27 cellular contexts compared by ENCODE assay signal in the genomic region with DNA sequence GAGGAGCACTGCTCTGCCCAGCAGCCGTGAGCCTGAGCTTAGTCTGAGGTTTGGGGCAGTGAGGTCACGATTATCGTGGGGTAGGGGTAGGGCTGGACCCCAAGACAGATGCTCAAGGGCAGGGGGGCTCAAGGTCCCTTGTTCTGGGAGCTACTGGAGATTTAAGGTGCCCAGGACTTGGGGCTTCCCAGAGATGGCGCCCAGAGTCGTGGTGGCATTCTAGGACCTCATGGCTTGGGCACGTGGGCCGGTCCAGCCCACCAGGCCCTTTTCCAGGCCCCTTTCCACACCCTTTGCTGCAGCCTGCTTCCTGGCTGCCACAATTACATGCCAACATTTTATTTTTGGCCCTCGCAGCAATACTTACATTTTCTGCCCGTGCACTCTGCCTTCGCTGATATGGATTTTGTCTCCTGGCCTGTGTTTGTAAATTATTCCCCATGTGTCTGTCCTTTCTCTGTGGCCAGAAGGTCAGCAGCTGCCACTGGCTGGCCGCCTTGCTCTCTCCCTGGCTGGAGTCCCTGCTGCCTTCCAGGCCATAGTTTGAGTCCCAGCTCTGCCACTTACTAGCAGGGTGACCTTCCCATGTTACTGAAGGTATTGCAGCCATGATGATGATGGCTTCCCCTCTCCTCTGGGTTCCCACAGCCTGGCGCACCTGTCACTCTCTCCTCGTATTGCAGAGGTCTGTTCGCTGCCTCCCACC. TPM values are rescaled to one million over a fixed set of nuclear protein-coding genes. Genes with fewer than 3 reads are reported as not detected.
A peak's percentile ranks its signal among the peaks of the same experiment; 100 is the strongest.
DNase-seq lines count a peak whose midpoint lies in the region; ATAC-seq and TF ChIP-seq lines count a peak whose summit lies in the region.
"Had no signal": no experiment of that assay in that cellular context is flagged by ENCODE, and none has a peak within 500 bp of the region (broad histone marks: within the 10 kb centered on the region; RNA-seq: fewer than 3 reads in every experiment).

No MANE protein-coding gene starts in this region.

- H3K4me3 Mint-ChIP-seq in neural progenitor cell (no peak overlapping the region), type B pancreatic cell (no peak overlapping the region), chondrocyte (ENCODE audit: unreplicated experiment) (no peak overlapping the region)
- H3K4me3 Mint-ChIP-seq: activated naive CD4-positive, alpha-beta T cell treated with anti-CD3 and anti-CD28 coated beads, Interleukin-2, amount 10 ng/mL, durations not matched to agents 7 days and 5 days; CD8-positive, alpha-beta memory T cell; nephron; T-cell had no signal

- DNase-seq in heart left ventricle (peak in 4 of 5 donors; percentile 69 to 85 (median 78)), neural progenitor cell (ENCODE audit: low spot score) (no peak), type B pancreatic cell (ENCODE audit: extremely low spot score, unreplicated experiment) (no peak), chondrocyte (ENCODE audit: low spot score) (no peak), brain microvascular endothelial cell (no peak)
- DNase-seq: activated CD4-positive, alpha-beta T cell treated with anti-CD3 and anti-CD28 coated beads for 1 hour; activated naive CD4-positive, alpha-beta T cell treated with anti-CD3 and anti-CD28 coated beads, Interleukin-2, amount 10 ng/mL, durations not matched to agents 7 days and 5 days; CD8-positive, alpha-beta memory T cell; DMS153; effector CD8-positive, alpha-beta T cell; mesenchymal stem cell; NCI-H187 treated with DMSO at 0.1 percent for 48 hours; NCI-H2227 treated with DMSO at 0.1 percent for 48 hours; NCI-H82; SHP77 treated with DMSO at 0.1 percent for 48 hours; stimulated activated CD4-positive, alpha-beta T cell treated with anti-CD3 and anti-CD28 coated beads, Interleukin-4, amount 100 ng/mL, for 24 hours; stomach; T-cell had no signal

- H3K27ac Mint-ChIP-seq in neural progenitor cell: peak overlapping the region; percentile 88
- H3K27ac Mint-ChIP-seq in type B pancreatic cell: peak overlapping the region; percentile 56
- H3K27ac Mint-ChIP-seq in chondrocyte (ENCODE audit: unreplicated experiment): no peak overlapping the region
- H3K27ac Mint-ChIP-seq: activated naive CD4-positive, alpha-beta T cell treated with anti-CD3 and anti-CD28 coated beads, Interleukin-2, amount 10 ng/mL, durations not matched to agents 7 days and 5 days; CD8-positive, alpha-beta memory T cell; nephron; T-cell had no signal

- H3K4me2 ChIP-seq in neural progenitor cell: no peak overlapping the region

- peak in 1 of 2 donors; percentile 31 for TF ChIP-seq POLR2A in heart left ventricle (IDR thresholded peaks at IDR 0.05)

- H3K36me3 ChIP-seq in heart left ventricle (peaks cover 0 to 52% (median 0%) of the 10 kb centered on the region in 9 donors), neural progenitor cell (no peaks in the 10 kb centered on the region), brain microvascular endothelial cell (replicated peaks) (no peaks in the 10 kb centered on the region)
- H3K36me3 ChIP-seq: stomach, vagina had no signal

- H3K9me3 ChIP-seq in heart left ventricle (no peaks in the 10 kb centered on the region), neural progenitor cell (ENCODE audit: low read depth) (no peaks in the 10 kb centered on the region)
- H3K9me3 ChIP-seq: stomach, vagina had no signal

- H3K4me1 Mint-ChIP-seq in neural progenitor cell (peaks cover 21% of the 10 kb centered on the region), type B pancreatic cell (ENCODE audit: unreplicated experiment) (peaks cover 8% of the 10 kb centered on the region), chondrocyte (ENCODE audit: low read depth) (peaks cover 5% of the 10 kb centered on the region)
- H3K4me1 Mint-ChIP-seq: activated naive CD4-positive, alpha-beta T cell treated with anti-CD3 and anti-CD28 coated beads, Interleukin-2, amount 10 ng/mL, durations not matched to agents 7 days and 5 days; CD8-positive, alpha-beta memory T cell; T-cell had no signal

- H4K20me1 ChIP-seq in neural progenitor cell (ENCODE audit: low read depth): no peaks in the 10 kb centered on the region

- peaks cover 0 to 78% (median 32%) of the 10 kb centered on the region in 12 donors for H3K4me1 ChIP-seq in heart left ventricle
- H3K4me1 ChIP-seq in neural progenitor cell: peaks cover 5% of the 10 kb centered on the region
- H3K4me1 ChIP-seq: vagina had no signal

- H3K27me3 Mint-ChIP-seq in neural progenitor cell (ENCODE audit: insufficient read depth, low read depth): peaks cover 9% of the 10 kb centered on the region
- peaks cover 8% of the 10 kb centered on the region for H3K27me3 Mint-ChIP-seq in type B pancreatic cell
- H3K27me3 Mint-ChIP-seq in chondrocyte (ENCODE audit: low read depth): peaks cover 12% of the 10 kb centered on the region

- no peak overlapping the region for H3K9ac ChIP-seq in neural progenitor cell

- no peaks in the 10 kb centered on the region for H3K36me3 Mint-ChIP-seq in neural progenitor cell
- H3K36me3 Mint-ChIP-seq in type B pancreatic cell: no peaks in the 10 kb centered on the region
- peaks cover 1% of the 10 kb centered on the region for H3K36me3 Mint-ChIP-seq in chondrocyte (ENCODE audit: low read depth)
- H3K36me3 Mint-ChIP-seq: activated naive CD4-positive, alpha-beta T cell treated with anti-CD3 and anti-CD28 coated beads, Interleukin-2, amount 10 ng/mL, durations not matched to agents 7 days and 5 days; CD8-positive, alpha-beta memory T cell; T-cell had no signal

- H2AFZ ChIP-seq in neural progenitor cell (replicated peaks): no peak overlapping the region

- peaks cover 9% of the 10 kb centered on the region for H3F3A ChIP-seq in neural progenitor cell (ENCODE audit: low read depth)

- no peaks in the 10 kb centered on the region for H3K79me2 ChIP-seq in neural progenitor cell (ENCODE audit: low read depth)

- TF ChIP-seq CTCF in heart left ventricle (IDR thresholded peaks at IDR 0.05) (no peak), neural progenitor cell (IDR thresholded peaks at IDR 0.05) (no peak), type B pancreatic cell (conservative IDR thresholded peaks at IDR 0.05) (no peak), chondrocyte (IDR thresholded peaks at IDR 0.05) (no peak), brain microvascular endothelial cell (IDR thresholded peaks at IDR 0.05; ENCODE audit: low read depth, low read length, missing control alignments) (no peak)

- 27 to 48% (median 44%) methylated on average over 13 to 14 of the region's 14 CpGs for WGBS in heart left ventricle, 4 donors

- H3K9me3 Mint-ChIP-seq in neural progenitor cell: no peaks in the 10 kb centered on the region
- no peaks in the 10 kb centered on the region for H3K9me3 Mint-ChIP-seq in type B pancreatic cell
- no peaks in the 10 kb centered on the region for H3K9me3 Mint-ChIP-seq in chondrocyte (ENCODE audit: low read depth)
- H3K9me3 Mint-ChIP-seq: activated naive CD4-positive, alpha-beta T cell treated with anti-CD3 and anti-CD28 coated beads, Interleukin-2, amount 10 ng/mL, durations not matched to agents 7 days and 5 days; CD8-positive, alpha-beta memory T cell; nephron; T-cell had no signal

- in situ Hi-C loops in brain microvascular endothelial cell (cut with HindIII; ENCODE audit: low pct_ligation_motif_present, low sequenced_read_pairs): no loop called here

- intact Hi-C loops in heart left ventricle (cut with DNase I): no loop called here

- no peaks in the 10 kb centered on the region for H3K27me3 ChIP-seq in heart left ventricle
- H3K27me3 ChIP-seq in neural progenitor cell: no peaks in the 10 kb centered on the region
- no peaks in the 10 kb centered on the region for H3K27me3 ChIP-seq in brain microvascular endothelial cell (replicated peaks)
- H3K27me3 ChIP-seq: stomach, vagina had no signal

- ATAC-seq in SK-N-SH treated with all-trans-retinoic acid at 6 μM for 48 hours (no peak), heart left ventricle (peak; percentile 52 to 82 (median 74)), esophagus mucosa (no peak)
- ATAC-seq: T-cell had no signal

- H3K27ac ChIP-seq in heart left ventricle: peak overlapping the region; percentile 60 to 98 (median 82)
- no peak overlapping the region for H3K27ac ChIP-seq in neural progenitor cell
- no peak overlapping the region for H3K27ac ChIP-seq in brain microvascular endothelial cell
- H3K27ac ChIP-seq: stomach, vagina had no signal

- H3K4me3 ChIP-seq in heart left ventricle (no peak overlapping the region), neural progenitor cell (no peak overlapping the region), brain microvascular endothelial cell (ENCODE audit: low read depth, low read length) (no peak overlapping the region)
- H3K4me3 ChIP-seq: stomach, vagina had no signal

TF ChIP-seq in SK-N-SH treated with all-trans-retinoic acid at 6 μM for 48 hours, 23 proteins besides CTCF, POLR2A, EP300 and RAD21 (continues in another document):
- TF ChIP-seq ZNF70 (CRISPR knock-in tag; IDR thresholded peaks at IDR 0.05): peak; percentile 95

RNA-seq across cellular contexts. Expression of gene MB, which starts 11.2 kb away (rescaled TPM):
- over 10,000 TPM in 7 of 9 donors, 1,000 to 10,000 TPM in 2; 6,950 to 16,840 (median 13,341) TPM for total RNA-seq in heart left ventricle
- polyA plus RNA-seq in heart left ventricle: over 10,000 TPM in 1 of 2 donors, 1,000 to 10,000 TPM in 1; 6,181 to 16,360 TPM
- 0.53 TPM in 1 of 2 replicates, not detected in the other for total RNA-seq in neural progenitor cell (ENCODE audit: low replicate concordance)
- total RNA-seq in type B pancreatic cell (ENCODE audit: low replicate concordance): 0.36 and 0.48 TPM in 2 replicates
- total RNA-seq in esophagus mucosa: 7.7 TPM
- not detected in 3 replicates for total RNA-seq in chondrocyte
- total RNA-seq: astrocyte, frontal cortex, H4, kidney epithelial cell, OCI-LY7, T-cell, vagina had no signal
- polyA plus RNA-seq: CD8-positive, alpha-beta memory T cell had no signal

RNA-seq across cellular contexts. Expression of gene APOL6, which starts 42.3 kb away (rescaled TPM):
- total RNA-seq in heart left ventricle (10 to 100 TPM in 3 of 9 donors, 1 to 10 TPM in 6; 3.3 to 55.8 (median 7.3) TPM), neural progenitor cell (ENCODE audit: low replicate concordance) (0.03 TPM in 1 of 2 replicates, not detected in the other), type B pancreatic cell (ENCODE audit: low replicate concordance) (9.0 and 13.4 TPM in 2 replicates), esophagus mucosa (8.1 TPM), chondrocyte (2.1 to 4.6 TPM (median 4.6 TPM) in 3 replicates)
- 1 to 10 TPM; 2.3 to 2.4 TPM for polyA plus RNA-seq in heart left ventricle

Comparison
In these comparisons a context has a peak if more than half of its experiments do, and no peak if none do; other contexts are left out.
1. ATAC-seq: peak in heart left ventricle (4 of 4); none in SK-N-SH treated with all-trans-retinoic acid at 6 μM for 48 hours (single experiment) and esophagus mucosa (single experiment).
2. DNase-seq: peak in heart left ventricle (4 of 5); none in neural progenitor cell (single experiment), type B pancreatic cell (single experiment), chondrocyte (single experiment) and brain microvascular endothelial cell (single experiment).
3. H3K27ac ChIP-seq: peak in heart left ventricle (12 of 12); none in neural progenitor cell (single experiment) and brain microvascular endothelial cell (single experiment).
4. RNA of gene MB, which starts 11.2 kb away (total RNA-seq): 6,950 to 16,840 TPM in heart left ventricle; 7.7 TPM in esophagus mucosa (single experiment), 0.36 to 0.48 TPM in type B pancreatic cell, 0.53 TPM in neural progenitor cell and not detected in chondrocyte; every median in the first group is over 100 times any median in the second.